25 cellular contexts compared by ENCODE assay signal in genomic region chr12:92695577-92695976, GRCh38. TPM values are rescaled to one million over a fixed set of nuclear protein-coding genes. Genes with fewer than 3 reads are reported as not detected.
DNase-seq lines count a peak whose midpoint lies in the region; ATAC-seq lines count a peak whose summit lies in the region.
"Had no signal": no experiment of that assay in that cellular context is flagged by ENCODE, and none has a peak within 500 bp of the region (broad histone marks: within the 10 kb centered on the region; RNA-seq: fewer than 3 reads in every experiment).

No MANE protein-coding gene starts in this region.

- peak overlapping the region; percentile 36 for H2AFZ ChIP-seq in ACC112 (ENCODE audit: low read length, unreplicated experiment)
- peak overlapping the region; percentile 57; the same call in 1 of the 2 replicates for H2AFZ ChIP-seq in GM23248
- H2AFZ ChIP-seq: GM23338 had no signal

- H3K36me3 ChIP-seq in ACC112 (ENCODE audit: insufficient read depth, low read length): no peaks in the 10 kb centered on the region
- H3K36me3 ChIP-seq in GM23248 (ENCODE audit: low read depth): no peaks in the 10 kb centered on the region
- H3K36me3 ChIP-seq: MG63 had no signal

- H3K27ac ChIP-seq in ACC112 (ENCODE audit: low read depth, low read length) (no peak overlapping the region), GM23248 (no peak overlapping the region)
- H3K27ac ChIP-seq: A549 had no signal

- H3K9ac ChIP-seq in GM23248: no peak overlapping the region

- no peak overlapping the region for H3K4me3 Mint-ChIP-seq in T-helper 2 cell treated with Interferon-gamma antibody and Interleukin-4, amounts not matched to agents 5 μg/mL and 100 μg/mL, for 36 hours
- H3K4me3 Mint-ChIP-seq in activated naive CD8-positive, alpha-beta T cell treated with anti-CD3 and anti-CD28 coated beads, Interleukin-2, amount 50 U/mL, for 24 hours: no peak overlapping the region
- H3K4me3 Mint-ChIP-seq: CD8-positive, alpha-beta memory T cell; GM23338; IgD-negative memory B cell had no signal

- no peaks in the 10 kb centered on the region for H3F3A ChIP-seq in GM23248 (ENCODE audit: insufficient read depth)

- peaks cover 5% of the 10 kb centered on the region for H3K4me1 ChIP-seq in ACC112 (ENCODE audit: control insufficient read depth, insufficient read depth, low read length, unreplicated experiment)
- no peaks in the 10 kb centered on the region; the same call in 1 of the 2 replicates for H3K4me1 ChIP-seq in GM23248 (ENCODE audit: insufficient read depth)
- H3K4me1 ChIP-seq: A549 had no signal

- H3K79me2 ChIP-seq in ACC112 (ENCODE audit: control insufficient read depth, insufficient read depth, low read length, unreplicated experiment) (no peaks in the 10 kb centered on the region), GM23248 (ENCODE audit: insufficient read depth) (no peaks in the 10 kb centered on the region)

- no peaks in the 10 kb centered on the region for H3K9me2 ChIP-seq in GM23248 (ENCODE audit: insufficient read depth)

- H3K27me3 ChIP-seq in ACC112 (ENCODE audit: insufficient read depth, low read length) (no peaks in the 10 kb centered on the region), GM23248 (replicated peaks; ENCODE audit: insufficient read depth) (no peaks in the 10 kb centered on the region)
- H3K27me3 ChIP-seq: MG63 had no signal

- no peak for ATAC-seq in activated naive CD8-positive, alpha-beta T cell treated with anti-CD3 and anti-CD28 coated beads, Interleukin-2, amount 50 U/mL, for 24 hours
- ATAC-seq: A549, GM23338, PC-3, SK-N-SH treated with all-trans-retinoic acid at 6 μM for 48 hours had no signal

- H3K27ac Mint-ChIP-seq in T-helper 2 cell treated with Interferon-gamma antibody and Interleukin-4, amounts not matched to agents 5 μg/mL and 100 μg/mL, for 36 hours: no peak overlapping the region
- no peak overlapping the region for H3K27ac Mint-ChIP-seq in activated naive CD8-positive, alpha-beta T cell treated with anti-CD3 and anti-CD28 coated beads, Interleukin-2, amount 50 U/mL, for 24 hours
- H3K27ac Mint-ChIP-seq: CD8-positive, alpha-beta memory T cell; GM23338; IgD-negative memory B cell had no signal

- H3K4me3 ChIP-seq in ACC112 (ENCODE audit: low read depth, low read length) (no peak overlapping the region), GM23248 (no peak overlapping the region)
- H3K4me3 ChIP-seq: A549, GM23338, MG63 had no signal

- in situ Hi-C loops in GM23248 (cut with MboI): no loop called here

- H3K4me1 Mint-ChIP-seq in T-helper 2 cell treated with Interferon-gamma antibody and Interleukin-4, amounts not matched to agents 5 μg/mL and 100 μg/mL, for 36 hours (ENCODE audit: low read depth): no peaks in the 10 kb centered on the region
- no peaks in the 10 kb centered on the region for H3K4me1 Mint-ChIP-seq in activated naive CD8-positive, alpha-beta T cell treated with anti-CD3 and anti-CD28 coated beads, Interleukin-2, amount 50 U/mL, for 24 hours
- H3K4me1 Mint-ChIP-seq: CD8-positive, alpha-beta memory T cell had no signal

- WGBS in GM23248 (ENCODE audit: low coverage in 1 of 2, low lambda C conversion rate in 2 of 2, missing lambda C conversion rate in 2 of 2), 2 experiments: 62 to 64% methylated on average over 1 of the region's 1 CpG

- no peaks in the 10 kb centered on the region for H4K20me1 ChIP-seq in GM23248 (ENCODE audit: insufficient read depth)

- no peaks in the 10 kb centered on the region for H3K36me3 Mint-ChIP-seq in T-helper 2 cell treated with Interferon-gamma antibody and Interleukin-4, amounts not matched to agents 5 μg/mL and 100 μg/mL, for 36 hours (ENCODE audit: low read depth)
- H3K36me3 Mint-ChIP-seq in activated naive CD8-positive, alpha-beta T cell treated with anti-CD3 and anti-CD28 coated beads, Interleukin-2, amount 50 U/mL, for 24 hours (ENCODE audit: low read depth): no peaks in the 10 kb centered on the region

- DNase-seq in GM23248 (no peak), NCI-H2081 (lab: John Stamatoyannopoulos, UW) (peak; percentile 70 to 95), NCI-H748 treated with DMSO at 0.1 percent for 48 hours (lab: John Stamatoyannopoulos, UW) (peak; percentile 91), GDM1 (lab: John Stamatoyannopoulos, UW) (no peak)
- DNase-seq in activated naive CD4-positive, alpha-beta T cell treated with Interleukin-2 at 50 U/mL for 16 hours: no peak
- DNase-seq in T-helper 2 cell treated with Interferon-gamma antibody and Interleukin-4, amounts not matched to agents 5 μg/mL and 100 μg/mL, for 36 hours (ENCODE audit: low spot score): no peak
- no peak for DNase-seq in activated naive CD8-positive, alpha-beta T cell treated with anti-CD3 and anti-CD28 coated beads, Interleukin-2, amount 50 U/mL, for 24 hours
- DNase-seq: CD8-positive, alpha-beta memory T cell; DND-41; GF-D8; Karpas-422; NCI-H1105 treated with DMSO at 0.1 percent for 48 hours; NCI-H2029 treated with DMSO at 0.1 percent for 48 hours; NCI-H446 treated with DMSO at 0.1 percent for 48 hours; NCI-H774; PC-3; RPMI8226; SHP77 treated with DMSO at 0.1 percent for 48 hours; T-helper 1 cell had no signal

- no peaks in the 10 kb centered on the region for H3K9me3 ChIP-seq in GM23248 (ENCODE audit: low read depth)
- H3K9me3 ChIP-seq: MG63 had no signal

- no peaks in the 10 kb centered on the region for H3K27me3 Mint-ChIP-seq in T-helper 2 cell treated with Interferon-gamma antibody and Interleukin-4, amounts not matched to agents 5 μg/mL and 100 μg/mL, for 36 hours (ENCODE audit: low read depth)
- H3K27me3 Mint-ChIP-seq in activated naive CD8-positive, alpha-beta T cell treated with anti-CD3 and anti-CD28 coated beads, Interleukin-2, amount 50 U/mL, for 24 hours: no peaks in the 10 kb centered on the region
- H3K27me3 Mint-ChIP-seq: IgD-negative memory B cell had no signal

- no peak overlapping the region for H3K4me2 ChIP-seq in GM23248 (ENCODE audit: unreplicated experiment)
- H3K4me2 ChIP-seq: A549, GM23338 had no signal

- peaks cover 22% of the 10 kb centered on the region for H3K9me3 Mint-ChIP-seq in T-helper 2 cell treated with Interferon-gamma antibody and Interleukin-4, amounts not matched to agents 5 μg/mL and 100 μg/mL, for 36 hours
- peaks cover 16% of the 10 kb centered on the region for H3K9me3 Mint-ChIP-seq in activated naive CD8-positive, alpha-beta T cell treated with anti-CD3 and anti-CD28 coated beads, Interleukin-2, amount 50 U/mL, for 24 hours

RNA-seq across cellular contexts. Expression of gene PLEKHG7, which starts 7.2 kb away (rescaled TPM):
- total RNA-seq in GM23248 (2014; rRNA removed; shearing (Covaris generic)): not detected in 2 replicates
- polyA plus RNA-seq in GM23248 (2016; fragmentation: Nextera tagmentation; extraction: Ambion mirVana): not detected in 2 replicates
- total RNA-seq: CD8-positive, alpha-beta memory T cell; GM23338; PC-3 had no signal
- polyA plus RNA-seq: CD8-positive, alpha-beta memory T cell; GM23338 had no signal

Comparison
In these comparisons a context has a peak if more than half of its experiments do, and no peak if none do; other contexts are left out.
1. DNase-seq: peak in NCI-H2081 (2 of 2) and NCI-H748 treated with DMSO at 0.1 percent for 48 hours (single experiment); none in GM23248 (single experiment), activated naive CD4-positive, alpha-beta T cell treated with Interleukin-2 at 50 U/mL for 16 hours (single experiment), GDM1 (single experiment), T-helper 2 cell treated with Interferon-gamma antibody and Interleukin-4, amounts not matched to agents 5 μg/mL and 100 μg/mL, for 36 hours (single experiment) and activated naive CD8-positive, alpha-beta T cell treated with anti-CD3 and anti-CD28 coated beads, Interleukin-2, amount 50 U/mL, for 24 hours (single experiment).